9 cellular contexts compared by ENCODE assay signal in the genomic region with DNA sequence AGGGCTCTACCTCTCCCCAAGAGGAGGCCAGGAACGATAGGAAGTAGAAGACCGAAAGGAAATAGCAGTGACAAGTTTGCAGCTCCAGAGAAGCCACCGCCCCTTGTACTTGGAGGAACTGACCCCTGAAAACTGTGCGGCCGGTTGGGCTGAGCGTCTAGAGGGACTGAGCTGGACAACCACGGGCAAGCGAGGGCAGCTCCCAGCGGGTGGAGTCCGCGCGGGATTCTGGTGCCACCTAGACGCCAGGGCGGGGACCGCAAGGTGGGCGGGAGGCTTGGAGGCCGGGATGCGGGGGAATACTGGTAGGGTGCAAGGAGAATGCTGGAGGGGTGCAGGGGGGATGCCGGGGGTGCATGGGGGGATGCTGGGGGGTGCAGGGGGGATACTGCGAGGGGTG. TPM values are rescaled to one million over a fixed set of nuclear protein-coding genes. Genes with fewer than 3 reads are reported as not detected.
DNase-seq lines count a peak whose midpoint lies in the region; TF ChIP-seq lines count a peak whose summit lies in the region.
"Had no signal": no experiment of that assay in that cellular context is flagged by ENCODE, and none has a peak within 500 bp of the region (broad histone marks: within the 10 kb centered on the region; RNA-seq: fewer than 3 reads in every experiment).

No MANE protein-coding gene starts in this region.

- intact Hi-C loops in activated T-helper 1 cell treated with anti-CD3 and anti-CD28 coated beads, Interleukin-12 subunit alpha, Interleukin-12 subunit beta, Interleukin-2, Interleukin-4 antibody, amounts not matched to agents 30 ng/mL and 10 ng/mL and 1 ng/mL, durations not matched to agents 14 hours and 24 hours and 36 hours (cut with micrococcal nuclease), result loop anchor here (2.0 to 5.0 kb wide), 2 partner anchors 120 to 132 kb away; a partner anchor contains a TSS
- intact Hi-C loops in left ventricle myocardium inferior (cut with micrococcal nuclease), result no loop called here

- H3K79me2 ChIP-seq in smooth muscle cell (ENCODE audit: low read depth), result no peaks in the 10 kb centered on the region

- WGBS in smooth muscle cell (ENCODE audit: low lambda C conversion rate), result 21% methylated on average over 17 of the region's 20 CpGs

- CTCF ChIA-PET in CD8-positive, alpha-beta memory T cell (lab: Charles Lee), result interaction anchor here (0.6 to 1.6 kb wide), 3 partner anchors 96 to 132 kb away, joined by 3 to 4 read pairs (median 4); no protein-coding TSS in a partner anchor

- H3K36me3 ChIP-seq in CD8-positive, alpha-beta memory T cell (ENCODE audit: insufficient read depth, low read length), result no peaks in the 10 kb centered on the region
- H3K36me3 ChIP-seq in left ventricle myocardium inferior, result no peaks in the 10 kb centered on the region
- H3K36me3 ChIP-seq in smooth muscle cell (ENCODE audit: low read depth), result no peaks in the 10 kb centered on the region

- H3K4me1 Mint-ChIP-seq in CD8-positive, alpha-beta memory T cell, result peaks cover 17 to 39% (median 17%) of the 10 kb centered on the region in 3 donors
- peaks cover 11% of the 10 kb centered on the region for H3K4me1 Mint-ChIP-seq in activated T-helper 1 cell treated with anti-CD3 and anti-CD28 coated beads, Interleukin-12 subunit alpha, Interleukin-12 subunit beta, Interleukin-2, Interleukin-4 antibody, amounts not matched to agents 30 ng/mL and 10 ng/mL and 1 ng/mL, durations not matched to agents 14 hours and 24 hours and 36 hours (ENCODE audit: low read depth)

- H3K27ac Mint-ChIP-seq in CD8-positive, alpha-beta memory T cell, result peak overlapping the region in 1 of 8 donors; percentile 21
- H3K27ac Mint-ChIP-seq in activated T-helper 1 cell treated with anti-CD3 and anti-CD28 coated beads, Interleukin-12 subunit alpha, Interleukin-12 subunit beta, Interleukin-2, Interleukin-4 antibody, amounts not matched to agents 30 ng/mL and 10 ng/mL and 1 ng/mL, durations not matched to agents 14 hours and 24 hours and 36 hours, result no peak overlapping the region

- peaks cover 47 to 62% of the 10 kb centered on the region in 2 donors for H3K27me3 Mint-ChIP-seq in CD8-positive, alpha-beta memory T cell
- peaks cover 68% of the 10 kb centered on the region for H3K27me3 Mint-ChIP-seq in activated T-helper 1 cell treated with anti-CD3 and anti-CD28 coated beads, Interleukin-12 subunit alpha, Interleukin-12 subunit beta, Interleukin-2, Interleukin-4 antibody, amounts not matched to agents 30 ng/mL and 10 ng/mL and 1 ng/mL, durations not matched to agents 14 hours and 24 hours and 36 hours (ENCODE audit: insufficient read depth)

- peak overlapping the region; percentile 18 for H3K4me2 ChIP-seq in smooth muscle cell

- no peak overlapping the region for H3K4me3 ChIP-seq in CD8-positive, alpha-beta memory T cell (ENCODE audit: low read length)
- H3K4me3 ChIP-seq in left ventricle myocardium inferior (peak overlapping the region; percentile 64), smooth muscle cell (no peak overlapping the region)
- H3K4me3 ChIP-seq: K562 had no signal

- peaks cover 40% of the 10 kb centered on the region for H3K27me3 ChIP-seq in CD8-positive, alpha-beta memory T cell (ENCODE audit: insufficient read depth, low read length, poor library complexity, severe bottlenecking)
- H3K27me3 ChIP-seq in left ventricle myocardium inferior (ENCODE audit: low read depth) (peaks cover 87% of the 10 kb centered on the region), smooth muscle cell (ENCODE audit: low read depth) (peaks cover 83% of the 10 kb centered on the region)

- no peak overlapping the region for H3K9ac ChIP-seq in smooth muscle cell (ENCODE audit: low read depth)

- H3K27ac ChIP-seq in CD8-positive, alpha-beta memory T cell (ENCODE audit: low read depth, low read length), result no peak overlapping the region
- H3K27ac ChIP-seq in left ventricle myocardium inferior (replicated peaks) (no peak overlapping the region), smooth muscle cell (ENCODE audit: low read depth) (no peak overlapping the region)

- H3K4me3 Mint-ChIP-seq in CD8-positive, alpha-beta memory T cell, result peak overlapping the region in 4 of 7 donors; percentile 50 to 77 (median 66)
- H3K4me3 Mint-ChIP-seq in activated T-helper 1 cell treated with anti-CD3 and anti-CD28 coated beads, Interleukin-12 subunit alpha, Interleukin-12 subunit beta, Interleukin-2, Interleukin-4 antibody, amounts not matched to agents 30 ng/mL and 10 ng/mL and 1 ng/mL, durations not matched to agents 14 hours and 24 hours and 36 hours, result peak overlapping the region; percentile 19

- no peak for DNase-seq in CD8-positive, alpha-beta memory T cell
- DNase-seq in HPDE6-E6E7 (ENCODE audit: extremely low spot score), result peak; percentile 62
- DNase-seq in activated T-helper 1 cell treated with anti-CD3 and anti-CD28 coated beads, Interleukin-12 subunit alpha, Interleukin-12 subunit beta, Interleukin-2, Interleukin-4 antibody, amounts not matched to agents 30 ng/mL and 10 ng/mL and 1 ng/mL, durations not matched to agents 14 hours and 24 hours and 36 hours (ENCODE audit: low spot score), result no peak
- DNase-seq in left ventricle myocardium inferior, result peak; percentile 49
- no peak for DNase-seq in smooth muscle cell (lab: John Stamatoyannopoulos, UW; ENCODE audit: unreplicated experiment)
- DNase-seq in NCI-H187 treated with DMSO at 0.1 percent for 48 hours (lab: John Stamatoyannopoulos, UW), result no peak
- DNase-seq in NCI-H187 (lab: John Stamatoyannopoulos, UW), result no peak
- no peak for DNase-seq in NCI-H1105 (lab: John Stamatoyannopoulos, UW)

- H3K9me3 ChIP-seq in CD8-positive, alpha-beta memory T cell (ENCODE audit: low read length), result no peaks in the 10 kb centered on the region
- H3K9me3 ChIP-seq in left ventricle myocardium inferior (replicated peaks) (no peaks in the 10 kb centered on the region), smooth muscle cell (replicated peaks; ENCODE audit: low read depth) (no peaks in the 10 kb centered on the region)

- no peak overlapping the region for H2AFZ ChIP-seq in smooth muscle cell (ENCODE audit: low read depth)

- no peaks in the 10 kb centered on the region for H4K20me1 ChIP-seq in smooth muscle cell (ENCODE audit: low read depth)

- POLR2A ChIA-PET in CD8-positive, alpha-beta memory T cell (lab: Charles Lee), result no interaction called here

- H3K9me3 Mint-ChIP-seq in CD8-positive, alpha-beta memory T cell, result no peaks in the 10 kb centered on the region
- no peaks in the 10 kb centered on the region for H3K9me3 Mint-ChIP-seq in activated T-helper 1 cell treated with anti-CD3 and anti-CD28 coated beads, Interleukin-12 subunit alpha, Interleukin-12 subunit beta, Interleukin-2, Interleukin-4 antibody, amounts not matched to agents 30 ng/mL and 10 ng/mL and 1 ng/mL, durations not matched to agents 14 hours and 24 hours and 36 hours

- TF ChIP-seq CTCF in left ventricle myocardium inferior (IDR thresholded peaks at IDR 0.05; ENCODE audit: borderline replicate concordance) (peak; percentile 39), smooth muscle cell (IDR thresholded peaks at IDR 0.05; ENCODE audit: borderline replicate concordance, insufficient read depth, poor library complexity, severe bottlenecking) (peak; percentile 6)

- peaks cover 8% of the 10 kb centered on the region for H3K4me1 ChIP-seq in CD8-positive, alpha-beta memory T cell (ENCODE audit: insufficient read depth, low read length)
- H3K4me1 ChIP-seq in left ventricle myocardium inferior (peaks cover 26% of the 10 kb centered on the region), smooth muscle cell (ENCODE audit: low read depth) (peaks cover 9% of the 10 kb centered on the region)

- no peaks in the 10 kb centered on the region for H3F3A ChIP-seq in smooth muscle cell (ENCODE audit: low read depth)

- H3K36me3 Mint-ChIP-seq in CD8-positive, alpha-beta memory T cell, result no peaks in the 10 kb centered on the region
- no peaks in the 10 kb centered on the region for H3K36me3 Mint-ChIP-seq in activated T-helper 1 cell treated with anti-CD3 and anti-CD28 coated beads, Interleukin-12 subunit alpha, Interleukin-12 subunit beta, Interleukin-2, Interleukin-4 antibody, amounts not matched to agents 30 ng/mL and 10 ng/mL and 1 ng/mL, durations not matched to agents 14 hours and 24 hours and 36 hours (ENCODE audit: low read depth)

RNA-seq across cellular contexts. Expression of a gene that starts 1.3 kb away (rescaled TPM):
- not detected for total RNA-seq in CD8-positive, alpha-beta memory T cell
- polyA plus RNA-seq in CD8-positive, alpha-beta memory T cell, result 0.08 TPM
- not detected in 2 replicates for total RNA-seq in activated T-helper 1 cell treated with anti-CD3 and anti-CD28 coated beads, Interleukin-12 subunit alpha, Interleukin-12 subunit beta, Interleukin-2, Interleukin-4 antibody, amounts not matched to agents 30 ng/mL and 10 ng/mL and 1 ng/mL, durations not matched to agents 14 hours and 24 hours and 36 hours
- total RNA-seq in left ventricle myocardium inferior (0.33 TPM), smooth muscle cell (0.49 and 0.76 TPM in 2 replicates)
- 0.11 and 0.78 TPM in 2 replicates for polyA plus RNA-seq in smooth muscle cell

RNA-seq across cellular contexts. Expression of a gene that starts 54.9 kb away (rescaled TPM):
- 10 to 100 TPM; 67.1 to 68.0 TPM for total RNA-seq in CD8-positive, alpha-beta memory T cell
- polyA plus RNA-seq in CD8-positive, alpha-beta memory T cell, result 28.3 TPM
- 64.8 and 64.9 TPM in 2 replicates for total RNA-seq in activated T-helper 1 cell treated with anti-CD3 and anti-CD28 coated beads, Interleukin-12 subunit alpha, Interleukin-12 subunit beta, Interleukin-2, Interleukin-4 antibody, amounts not matched to agents 30 ng/mL and 10 ng/mL and 1 ng/mL, durations not matched to agents 14 hours and 24 hours and 36 hours
- total RNA-seq in left ventricle myocardium inferior (14.9 TPM), smooth muscle cell (13.2 and 16.0 TPM in 2 replicates)
- polyA plus RNA-seq in smooth muscle cell, result 20.5 and 26.1 TPM in 2 replicates

Comparison
In these comparisons a context has a peak if more than half of its experiments do, and no peak if none do; other contexts are left out.
1. DNase-seq: peak in HPDE6-E6E7 (single experiment) and left ventricle myocardium inferior (single experiment); none in CD8-positive, alpha-beta memory T cell (0 of 5), activated T-helper 1 cell treated with anti-CD3 and anti-CD28 coated beads, Interleukin-12 subunit alpha, Interleukin-12 subunit beta, Interleukin-2, Interleukin-4 antibody, amounts not matched to agents 30 ng/mL and 10 ng/mL and 1 ng/mL, durations not matched to agents 14 hours and 24 hours and 36 hours (single experiment), smooth muscle cell (single experiment), NCI-H187 treated with DMSO at 0.1 percent for 48 hours (single experiment), NCI-H187 (0 of 2) and NCI-H1105 (single experiment).